ENCODE assay signal across 10 cellular contexts in the genomic region with DNA sequence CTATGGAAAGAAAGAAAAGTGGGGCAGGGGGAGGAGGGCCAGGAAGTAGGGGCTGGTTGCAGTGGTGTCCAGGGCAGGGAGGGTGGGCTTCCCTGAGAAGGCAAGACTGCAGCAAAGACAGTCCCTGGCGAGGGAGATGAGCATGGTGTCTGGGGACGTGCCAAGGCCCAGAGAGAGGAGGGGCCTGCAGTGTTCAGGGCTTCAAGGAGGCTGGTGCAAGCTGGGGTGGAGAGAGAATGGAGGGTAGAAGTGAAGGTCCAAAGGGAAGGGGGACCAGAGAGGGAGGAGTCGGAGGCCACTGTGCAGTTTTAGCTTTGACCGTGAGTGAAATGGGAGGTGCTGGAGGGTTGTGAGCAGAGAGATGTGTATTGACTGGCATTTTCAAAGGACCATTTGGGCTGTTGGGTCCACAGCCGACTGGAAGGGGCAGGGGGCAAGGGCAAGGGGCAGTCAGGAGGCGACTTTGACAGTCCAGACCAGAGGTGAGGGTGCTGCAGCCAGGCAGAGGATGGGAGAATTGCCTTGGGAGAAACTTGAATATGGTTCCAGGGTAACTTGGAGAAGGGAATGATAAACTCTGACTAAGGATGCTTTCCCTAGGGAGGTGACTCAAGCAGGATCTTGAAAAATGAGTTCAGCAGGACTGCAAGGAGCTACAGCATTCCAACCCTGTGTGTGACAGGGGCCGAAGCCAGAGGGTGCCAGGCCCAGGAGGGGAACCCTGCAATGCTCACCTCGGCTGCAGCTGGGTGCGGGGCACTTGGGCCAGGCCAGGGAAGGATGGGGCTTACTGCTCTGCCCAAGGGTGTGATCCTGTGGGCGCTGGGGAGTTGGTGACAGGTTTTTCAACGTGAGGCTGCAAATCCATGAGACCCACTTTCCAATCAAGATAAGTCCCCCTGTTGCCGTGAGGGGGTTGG.
A peak's percentile ranks its signal among the peaks of the same experiment; 100 is the strongest.
DNase-seq lines count a peak whose midpoint lies in the region; ATAC-seq and TF ChIP-seq lines count a peak whose summit lies in the region.
"Had no signal": no experiment of that assay in that cellular context is flagged by ENCODE, and none has a peak within 500 bp of the region (broad histone marks: within the 10 kb centered on the region; RNA-seq: fewer than 3 reads in every experiment).

No MANE protein-coding gene starts in this region.

- peak overlapping the region; percentile 1 for H3K27ac Mint-ChIP-seq in dendritic cell treated with granulocyte-macrophage colony-stimulating factor and Interleukin-4, amounts not matched to agents 40 ng/mL and 50 ng/mL, for 4 days

- H3K9me3 Mint-ChIP-seq in dendritic cell treated with granulocyte-macrophage colony-stimulating factor and Interleukin-4, amounts not matched to agents 40 ng/mL and 50 ng/mL, for 4 days, result no peaks in the 10 kb centered on the region

- H3K27me3 ChIP-seq in MG63, result no peaks in the 10 kb centered on the region
- H3K27me3 ChIP-seq: right lobe of liver had no signal

- peaks cover 67% of the 10 kb centered on the region for H3K4me1 Mint-ChIP-seq in dendritic cell treated with granulocyte-macrophage colony-stimulating factor and Interleukin-4, amounts not matched to agents 40 ng/mL and 50 ng/mL, for 4 days (ENCODE audit: low read depth)

- no peaks in the 10 kb centered on the region for H3K36me3 Mint-ChIP-seq in dendritic cell treated with granulocyte-macrophage colony-stimulating factor and Interleukin-4, amounts not matched to agents 40 ng/mL and 50 ng/mL, for 4 days (ENCODE audit: low read depth)

- H3K4me3 ChIP-seq in MG63, result no peak overlapping the region
- H3K4me3 ChIP-seq: right lobe of liver had no signal

- no peak for TF ChIP-seq CTCF in omental fat pad (IDR thresholded peaks at IDR 0.05)

- no peak overlapping the region for H3K4me3 Mint-ChIP-seq in dendritic cell treated with granulocyte-macrophage colony-stimulating factor and Interleukin-4, amounts not matched to agents 40 ng/mL and 50 ng/mL, for 4 days

- ATAC-seq in omental fat pad (ENCODE audit: low FRiP score) (peak; percentile 16), GM19467 (IDR thresholded peaks at IDR 0.05; ENCODE audit: unreplicated experiment) (no peak), HG03025 (IDR thresholded peaks at IDR 0.05; ENCODE audit: low FRiP score, unreplicated experiment) (no peak)

- peaks cover 3% of the 10 kb centered on the region for H3K27me3 Mint-ChIP-seq in dendritic cell treated with granulocyte-macrophage colony-stimulating factor and Interleukin-4, amounts not matched to agents 40 ng/mL and 50 ng/mL, for 4 days

- peak; percentile 89 for DNase-seq in AG08395 (ENCODE audit: low spot score)
- DNase-seq in MG63, result peak; percentile 95
- DNase-seq in omental fat pad (ENCODE audit: low spot score), result no peak
- DNase-seq in NCI-H1105 treated with DMSO at 0.1 percent for 48 hours (lab: John Stamatoyannopoulos, UW), result no peak
- no peak for DNase-seq in NCI-H146 (lab: John Stamatoyannopoulos, UW)
- DNase-seq: activated CD4-positive, alpha-beta T cell treated with anti-CD3 and anti-CD28 coated beads for 1 hour had no signal

- intact Hi-C loops in dendritic cell treated with granulocyte-macrophage colony-stimulating factor and Interleukin-4, amounts not matched to agents 40 ng/mL and 50 ng/mL, for 4 days (cut with micrococcal nuclease), result loop anchor here (10.0 kb wide), 1 partner anchor 585 kb away; no protein-coding TSS in a partner anchor

- no peaks in the 10 kb centered on the region for H3K36me3 ChIP-seq in MG63
- H3K36me3 ChIP-seq: right lobe of liver had no signal

- H3K9me3 ChIP-seq in MG63, result peaks cover 3% of the 10 kb centered on the region; the same call in 1 of the 2 replicates
- H3K9me3 ChIP-seq: right lobe of liver had no signal

Comparison
In these comparisons a context has a peak if more than half of its experiments do, and no peak if none do; other contexts are left out.
1. DNase-seq: peak in AG08395 (single experiment) and MG63 (single experiment); none in omental fat pad (single experiment), NCI-H1105 treated with DMSO at 0.1 percent for 48 hours (single experiment) and NCI-H146 (single experiment).